In the genomic region with DNA sequence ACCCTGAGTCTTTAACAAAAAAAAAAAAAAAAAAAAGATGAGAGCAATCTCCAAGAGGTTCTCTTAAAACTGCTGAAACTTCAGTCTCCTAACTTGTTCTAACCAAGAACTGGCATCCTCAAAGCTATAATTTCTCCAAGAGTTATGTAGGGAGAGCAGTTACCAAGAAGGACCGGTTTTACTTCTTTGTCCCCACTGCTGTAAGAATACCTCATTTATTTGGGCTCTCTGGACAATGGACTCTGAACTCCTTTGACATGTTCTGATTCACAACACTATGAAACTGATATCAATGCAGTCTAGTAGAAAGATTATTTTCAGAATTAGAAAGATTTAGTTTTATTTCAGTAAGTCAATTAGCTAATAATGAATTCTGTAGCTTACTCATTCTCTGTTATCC, we compare ENCODE assay signal across 16 cellular contexts.
A peak's percentile ranks its signal among the peaks of the same experiment; 100 is the strongest.
DNase-seq lines count a peak whose midpoint lies in the region; ATAC-seq and TF ChIP-seq lines count a peak whose summit lies in the region.
"Had no signal": no experiment of that assay in that cellular context is flagged by ENCODE, and none has a peak within 500 bp of the region (broad histone marks: within the 10 kb centered on the region; RNA-seq: fewer than 3 reads in every experiment).

No MANE protein-coding gene starts in this region.

- H3K56ac ChIP-seq in mesendoderm (ENCODE audit: low read length): no peak overlapping the region

- no peak for ATAC-seq in HG03521 (IDR thresholded peaks at IDR 0.05; ENCODE audit: unreplicated experiment)

- peak overlapping the region; percentile 7 for H3K4me3 Mint-ChIP-seq in progenitor cell of endocrine pancreas (ENCODE audit: low read depth)
- H3K4me3 Mint-ChIP-seq: CD4-positive, alpha-beta memory T cell had no signal

- H3K4ac ChIP-seq in mesendoderm (ENCODE audit: low read depth, low read length): no peak overlapping the region

- no peak overlapping the region for H3K4me3 ChIP-seq in SJSA1
- H3K4me3 ChIP-seq in mesendoderm (ENCODE audit: low read length): no peak overlapping the region
- H3K4me3 ChIP-seq in esophagus squamous epithelium: no peak overlapping the region
- H3K4me3 ChIP-seq: SK-N-MC had no signal

- H3K36me3 Mint-ChIP-seq in progenitor cell of endocrine pancreas (ENCODE audit: insufficient read depth): peaks cover 20% of the 10 kb centered on the region

- H3K36me3 ChIP-seq in SJSA1: peaks cover 37% of the 10 kb centered on the region
- H3K36me3 ChIP-seq in mesendoderm (ENCODE audit: control insufficient read depth, insufficient read depth, low read length): peaks cover 2% of the 10 kb centered on the region
- peaks cover 0 to 66% (median 7%) of the 10 kb centered on the region in 3 donors for H3K36me3 ChIP-seq in esophagus squamous epithelium

- H3K4me1 ChIP-seq in SJSA1 (replicated peaks) (peaks cover 17% of the 10 kb centered on the region), mesendoderm (ENCODE audit: control insufficient read depth, low read depth, low read length) (no peaks in the 10 kb centered on the region), esophagus squamous epithelium (peaks cover 0 to 35% (median 0%) of the 10 kb centered on the region in 3 donors)

- no peak overlapping the region for H3K4me2 ChIP-seq in mesendoderm (ENCODE audit: low read length)

- H3K23ac ChIP-seq in mesendoderm (ENCODE audit: low read length): no peak overlapping the region

- no peak overlapping the region for H4K8ac ChIP-seq in mesendoderm (ENCODE audit: low read depth, low read length)

- no peak overlapping the region for H4K5ac ChIP-seq in mesendoderm (ENCODE audit: low read length)

- no peaks in the 10 kb centered on the region for H3K79me2 ChIP-seq in mesendoderm (ENCODE audit: control insufficient read depth, insufficient read depth, low read length)

- intact Hi-C loops in esophagus squamous epithelium (cut with DNase I): no loop called here

- TF ChIP-seq CTCF in progenitor cell of endocrine pancreas (IDR thresholded peaks at IDR 0.05; ENCODE audit: unreplicated experiment): no peak
- no peak for TF ChIP-seq CTCF in esophagus squamous epithelium (IDR thresholded peaks at IDR 0.05)

- no peak for TF ChIP-seq POLR2A in esophagus squamous epithelium (IDR thresholded peaks at IDR 0.05)

- H3K4me1 Mint-ChIP-seq in progenitor cell of endocrine pancreas (ENCODE audit: low read depth): peaks cover 22% of the 10 kb centered on the region

- H3K79me1 ChIP-seq in mesendoderm (ENCODE audit: low read length): no peaks in the 10 kb centered on the region

- H2BK120ac ChIP-seq in mesendoderm (ENCODE audit: low read depth, low read length): no peak overlapping the region

- no peak overlapping the region for H2BK15ac ChIP-seq in mesendoderm (replicated peaks; ENCODE audit: low read depth)

- no peak overlapping the region for H2BK5ac ChIP-seq in mesendoderm (ENCODE audit: low read length)

- H3K9me3 ChIP-seq in SJSA1 (replicated peaks) (no peaks in the 10 kb centered on the region), esophagus squamous epithelium (no peaks in the 10 kb centered on the region)

- no peaks in the 10 kb centered on the region for H3K27me3 Mint-ChIP-seq in progenitor cell of endocrine pancreas
- H3K27me3 Mint-ChIP-seq: CD4-positive, alpha-beta memory T cell had no signal

- no CpG with 5 or more reads among the region's 1 CpG for WGBS in mesendoderm (ENCODE audit: extremely low coverage, insufficient coverage, low lambda C conversion rate)
- 25 to 75% methylated on average over 1 of the region's 1 CpG for WGBS in esophagus squamous epithelium, 2 donors

- H3K27ac Mint-ChIP-seq in progenitor cell of endocrine pancreas: peak overlapping the region; percentile 74

- H3K9ac ChIP-seq in mesendoderm (ENCODE audit: low read length): no peak overlapping the region

- H3K9me3 Mint-ChIP-seq in progenitor cell of endocrine pancreas (ENCODE audit: low read depth): no peaks in the 10 kb centered on the region
- H3K9me3 Mint-ChIP-seq: CD4-positive, alpha-beta memory T cell had no signal

- no peaks in the 10 kb centered on the region for H3K27me3 ChIP-seq in SJSA1 (replicated peaks)
- H3K27me3 ChIP-seq in mesendoderm (ENCODE audit: insufficient read depth, low read length, poor library complexity): no peaks in the 10 kb centered on the region
- no peaks in the 10 kb centered on the region for H3K27me3 ChIP-seq in esophagus squamous epithelium

- no peak overlapping the region for H2AK5ac ChIP-seq in mesendoderm (ENCODE audit: low read length)

- DNase-seq in HT-29 (ENCODE audit: low spot score) (peak; percentile 75), SJSA1 (ENCODE audit: low read depth in 1 of 2, low spot score in 2 of 2) (no peak), iPS-NIHi11 (ENCODE audit: low spot score) (peak; percentile 34), progenitor cell of endocrine pancreas (ENCODE audit: low spot score, unreplicated experiment) (no peak), GM19238 (ENCODE audit: insufficient read length, low spot score) (no peak), mesendoderm (no peak), esophagus squamous epithelium (lab: John Stamatoyannopoulos, UW) (no peak)
- DNase-seq: ACHN; CD4-positive, alpha-beta memory T cell; NCI-H1436 treated with DMSO at 0.1 percent for 48 hours; NCI-H2081 treated with DMSO at 0.1 percent for 48 hours; NCI-H226; NCI-H526; OCI-M1 had no signal

- peak overlapping the region; percentile 46; the same call in 1 of the 2 replicates for H3K27ac ChIP-seq in SJSA1
- no peak overlapping the region for H3K27ac ChIP-seq in mesendoderm (ENCODE audit: low read depth, low read length)
- H3K27ac ChIP-seq in esophagus squamous epithelium: peak overlapping the region in 2 of 4 donors; percentile 57 to 60
- H3K27ac ChIP-seq: SK-N-MC had no signal

- H3K18ac ChIP-seq in mesendoderm (ENCODE audit: low read length): no peak overlapping the region

Comparison
In these comparisons a context has a peak if more than half of its experiments do, and no peak if none do; other contexts are left out.
1. DNase-seq: peak in HT-29 (single experiment) and iPS-NIHi11 (single experiment); none in SJSA1 (0 of 2), progenitor cell of endocrine pancreas (single experiment), GM19238 (single experiment), mesendoderm (single experiment) and esophagus squamous epithelium (single experiment).